ENCODE assay signal across 13 cellular contexts in the genomic region with DNA sequence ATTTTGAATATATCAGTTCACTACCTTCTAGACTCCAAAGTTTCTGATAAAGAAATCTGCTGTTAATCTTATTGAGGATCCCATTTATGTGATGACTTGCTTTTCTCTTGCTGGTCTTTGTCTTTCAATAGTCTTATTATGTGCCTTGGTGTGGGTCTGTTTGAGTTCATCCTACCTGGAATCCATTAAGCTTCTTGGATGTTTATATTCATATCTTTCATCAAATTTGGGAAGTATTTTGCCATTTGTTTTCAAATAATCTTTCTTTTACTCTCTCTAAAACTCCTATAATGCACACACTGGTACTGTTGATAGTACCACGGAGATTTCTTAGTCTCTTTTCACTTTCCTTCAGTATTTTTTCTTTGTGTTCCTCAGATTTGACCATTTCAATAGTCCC.
"Had no signal": no experiment of that assay in that cellular context is flagged by ENCODE, and none has a peak within 500 bp of the region (broad histone marks: within the 10 kb centered on the region; RNA-seq: fewer than 3 reads in every experiment).

No MANE protein-coding gene starts in this region.

- ATAC-seq: effector memory CD8-positive, alpha-beta T cell; esophagus mucosa; foreskin keratinocyte; gastrocnemius medialis; gastroesophageal sphincter; heart left ventricle; heart right ventricle had no signal

- H3K4me3 ChIP-seq: colonic mucosa, coronary artery, dorsolateral prefrontal cortex, esophagus muscularis mucosa, esophagus squamous epithelium, gastrocnemius medialis, gastroesophageal sphincter, heart left ventricle, heart right ventricle had no signal

- H3K9me3 ChIP-seq: colonic mucosa, gastrocnemius medialis had no signal

- H3K27ac ChIP-seq: colonic mucosa, coronary artery, dorsolateral prefrontal cortex, epithelial cell of prostate, esophagus muscularis mucosa, esophagus squamous epithelium, foreskin keratinocyte, gastrocnemius medialis, gastroesophageal sphincter, heart left ventricle, heart right ventricle had no signal

- H3K36me3 ChIP-seq: colonic mucosa, esophagus muscularis mucosa, esophagus squamous epithelium, gastrocnemius medialis, gastroesophageal sphincter, heart left ventricle, heart right ventricle had no signal

- H3K4me1 ChIP-seq: colonic mucosa, esophagus muscularis mucosa, esophagus squamous epithelium, foreskin keratinocyte, gastrocnemius medialis, gastroesophageal sphincter, heart left ventricle, heart right ventricle had no signal
